In genomic region chr9:134611046-134611445, GRCh38 we compare ENCODE assay signal across 25 cellular contexts. TPM values are rescaled to one million over a fixed set of nuclear protein-coding genes. Genes with fewer than 3 reads are reported as not detected.
DNase-seq lines count a peak whose midpoint lies in the region; ATAC-seq, FAIRE-seq and TF ChIP-seq lines count a peak whose summit lies in the region.
"Had no signal": no experiment of that assay in that cellular context is flagged by ENCODE, and none has a peak within 500 bp of the region (broad histone marks: within the 10 kb centered on the region; RNA-seq: fewer than 3 reads in every experiment).

No MANE protein-coding gene starts in this region.

- no peaks in the 10 kb centered on the region for H3K79me2 ChIP-seq in trophoblast cell (ENCODE audit: control insufficient read depth, insufficient read depth, low read length, poor library complexity)

- no peak overlapping the region for H3K14ac ChIP-seq in trophoblast cell (ENCODE audit: low read length)

- H3K27ac ChIP-seq in trophoblast cell (ENCODE audit: low read depth, low read length) (no peak overlapping the region), heart left ventricle (no peak overlapping the region)
- H3K27ac ChIP-seq: BLaER1 treated with 17β-estradiol and CSF1 and Interleukin-3, amounts not matched to agents 10 nM and 100 nM; HL-60; SJSA1 had no signal

- ATAC-seq in heart left ventricle (no peak), GM21360 (IDR thresholded peaks at IDR 0.05; ENCODE audit: unreplicated experiment) (no peak)
- ATAC-seq: HepG2, K562, Panc1, Right ventricle myocardium inferior had no signal

- no peak overlapping the region for H3K9ac ChIP-seq in trophoblast cell (ENCODE audit: low read length)
- H3K9ac ChIP-seq: BLaER1 treated with 17β-estradiol and CSF1 and Interleukin-3, amounts not matched to agents 10 nM and 100 nM had no signal

- intact Hi-C loops in heart left ventricle (cut with DNase I), result no loop called here

- H3K27me3 ChIP-seq in bronchial epithelial cell (ENCODE audit: control insufficient read depth, insufficient read depth, low read length), result no peaks in the 10 kb centered on the region
- no peaks in the 10 kb centered on the region for H3K27me3 ChIP-seq in trophoblast cell (ENCODE audit: insufficient read depth, low read length)
- H3K27me3 ChIP-seq in heart left ventricle, result peaks cover 0 to 16% (median 0%) of the 10 kb centered on the region in 9 donors
- H3K27me3 ChIP-seq: BLaER1 treated with 17β-estradiol and CSF1 and Interleukin-3, amounts not matched to agents 10 nM and 100 nM; SJSA1 had no signal

- no peak overlapping the region for H2BK120ac ChIP-seq in trophoblast cell (ENCODE audit: insufficient read depth, low read length, poor library complexity)

- H3K79me1 ChIP-seq in trophoblast cell (ENCODE audit: low read length), result no peaks in the 10 kb centered on the region

- no peak for TF ChIP-seq CTCF in bronchial epithelial cell (IDR thresholded peaks at IDR 0.05; ENCODE audit: insufficient read depth, low read length, severe bottlenecking)
- TF ChIP-seq CTCF in heart left ventricle (IDR thresholded peaks at IDR 0.05), result no peak

- H3K36me3 ChIP-seq in bronchial epithelial cell (ENCODE audit: control insufficient read depth, insufficient read depth, low read length) (no peaks in the 10 kb centered on the region), trophoblast cell (ENCODE audit: control insufficient read depth in 1 of 2, insufficient read depth in 2 of 2, low read length in 2 of 2) (no peaks in the 10 kb centered on the region), heart left ventricle (no peaks in the 10 kb centered on the region)
- H3K36me3 ChIP-seq: BLaER1 treated with 17β-estradiol and CSF1 and Interleukin-3, amounts not matched to agents 10 nM and 100 nM; SJSA1 had no signal

- no peak for TF ChIP-seq POLR2A in heart left ventricle (IDR thresholded peaks at IDR 0.05)

- peak overlapping the region; percentile 83 for H2BK12ac ChIP-seq in trophoblast cell (ENCODE audit: low read length)

- H3K23ac ChIP-seq in trophoblast cell (ENCODE audit: low read length), result no peak overlapping the region

- no peak overlapping the region for H4K12ac ChIP-seq in trophoblast cell (ENCODE audit: low read depth, low read length)

- no peaks in the 10 kb centered on the region for H3K9me3 ChIP-seq in trophoblast cell (ENCODE audit: insufficient read depth, low read depth, low read length)
- peaks cover 0 to 21% (median 10%) of the 10 kb centered on the region in 12 donors for H3K9me3 ChIP-seq in heart left ventricle

- H3K4me2 ChIP-seq in trophoblast cell (ENCODE audit: low read length), result no peak overlapping the region
- H3K4me2 ChIP-seq: BLaER1 treated with 17β-estradiol and CSF1 and Interleukin-3, amounts not matched to agents 10 nM and 100 nM had no signal

- WGBS in trophoblast cell (ENCODE audit: extremely low coverage, insufficient coverage, insufficient read length), result no CpG with 5 or more reads among the region's 4 CpGs
- 87 to 93% (median 88%) methylated on average over 4 of the region's 4 CpGs for WGBS in heart left ventricle, 4 donors

- FAIRE-seq in bronchial epithelial cell (lab: Jason Lieb, UNC), result no peak
- FAIRE-seq: HepG2, K562 had no signal

- H3K4me1 ChIP-seq in trophoblast cell (ENCODE audit: control insufficient read depth in 1 of 2, insufficient read depth in 2 of 2, low read length in 2 of 2) (peaks cover 0 to 4% of the 10 kb centered on the region in 2 experiments), heart left ventricle (no peaks in the 10 kb centered on the region)
- H3K4me1 ChIP-seq: Caco-2 had no signal

- H3K18ac ChIP-seq in trophoblast cell (ENCODE audit: low read length), result no peak overlapping the region

- H4K91ac ChIP-seq in trophoblast cell (ENCODE audit: low read depth, low read length), result peak overlapping the region; percentile 2

- no peak overlapping the region for H4K8ac ChIP-seq in trophoblast cell (ENCODE audit: low read depth, low read length)

- peak; percentile 15 for DNase-seq in NCI-H345 (lab: John Stamatoyannopoulos, UW)
- DNase-seq in NCI-H345 treated with DMSO at 0.1 percent for 48 hours (lab: John Stamatoyannopoulos, UW; ENCODE audit: unreplicated experiment), result no peak
- peak; percentile 17 for DNase-seq in DMS79 treated with DMSO at 0.1 percent for 48 hours (lab: John Stamatoyannopoulos, UW)
- peak; percentile 57 for DNase-seq in bronchial epithelial cell (ENCODE audit: low read depth)
- no peak for DNase-seq in trophoblast cell
- DNase-seq in heart left ventricle, result no peak
- DNase-seq: 8988T; Caco-2; CD4-positive, alpha-beta memory T cell; GDM1; GOT3; HCEC 1CT; MM.1S; NCI-H1048; NCI-H1436 treated with DMSO at 0.1 percent for 48 hours; NCI-H1930; NCI-H524 treated with DMSO at 0.1 percent for 48 hours had no signal

- H3K4me3 ChIP-seq in bronchial epithelial cell (ENCODE audit: low read depth, low read length) (no peak overlapping the region), trophoblast cell (ENCODE audit: low read depth, low read length) (no peak overlapping the region), heart left ventricle (no peak overlapping the region)
- H3K4me3 ChIP-seq: BLaER1 treated with 17β-estradiol and CSF1 and Interleukin-3, amounts not matched to agents 10 nM and 100 nM; K562; SJSA1 had no signal

- no peak overlapping the region for H2AFZ ChIP-seq in trophoblast cell (ENCODE audit: insufficient read depth, low read length, poor library complexity)

- no peak overlapping the region for H3K4ac ChIP-seq in trophoblast cell (ENCODE audit: low read depth, low read length)

- no peak overlapping the region for H2AK5ac ChIP-seq in trophoblast cell (ENCODE audit: low read length)

- H2BK5ac ChIP-seq in trophoblast cell (ENCODE audit: low read depth, low read length, poor library complexity), result no peak overlapping the region

RNA-seq across cellular contexts. Expression of gene COL5A1, which starts 30.6 kb away (rescaled TPM):
- 0.90 and 6.3 TPM in 2 replicates for total RNA-seq in bronchial epithelial cell
- polyA plus RNA-seq in trophoblast cell (2013), result 431 and 476 TPM in 2 replicates
- total RNA-seq in heart left ventricle, result 10 to 100 TPM in 7 of 9 donors, 1 to 10 TPM in 2; 7.6 to 91.3 (median 13.4) TPM
- 10 to 100 TPM in 1 of 2 donors, 1 to 10 TPM in 1; 8.5 to 18.9 TPM for polyA plus RNA-seq in heart left ventricle
- total RNA-seq: HepG2 had no signal
- polyA plus RNA-seq: HepG2 had no signal

Comparison
In these comparisons a context has a peak if more than half of its experiments do, and no peak if none do; other contexts are left out.
1. DNase-seq: peak in NCI-H345 (single experiment), DMS79 treated with DMSO at 0.1 percent for 48 hours (single experiment) and bronchial epithelial cell (single experiment); none in NCI-H345 treated with DMSO at 0.1 percent for 48 hours (single experiment), trophoblast cell (0 of 2) and heart left ventricle (0 of 5).